Comparison of ENCODE assay signal across 1 cellular context in the genomic region with DNA sequence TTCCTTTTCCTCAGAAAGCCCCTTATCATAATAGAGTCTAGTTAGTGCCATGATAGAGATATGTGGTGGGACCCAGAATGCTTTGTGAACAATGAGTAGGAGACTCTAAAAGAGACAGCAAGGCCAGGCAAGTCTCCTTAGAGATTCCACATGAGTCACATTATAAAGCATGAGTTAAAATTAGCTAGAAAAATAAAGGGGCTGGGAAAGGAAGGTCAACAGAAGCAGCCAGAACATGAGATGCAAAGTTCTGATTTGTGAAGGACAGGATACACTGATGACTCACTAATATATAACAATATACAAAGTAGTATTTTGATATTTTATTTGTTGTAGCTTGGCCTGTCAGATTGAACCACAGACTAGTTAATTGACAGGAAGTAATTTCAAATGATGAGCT.
TF ChIP-seq lines count a peak whose summit lies in the region.

No MANE protein-coding gene starts in this region.

TF ChIP-seq in HepG2, 621 proteins besides CTCF, POLR2A, EP300 and RAD21:
- TF ChIP-seq ZNF354B (CRISPR knock-in tag; IDR thresholded peaks at IDR 0.05) (no peak), ZNF614 (CRISPR knock-in tag; IDR thresholded peaks at IDR 0.05; ENCODE audit: borderline replicate concordance) (no peak), ZNF329 (CRISPR knock-in tag; IDR thresholded peaks at IDR 0.05; ENCODE audit: low read depth) (no peak), CHD2 (IDR thresholded peaks at IDR 0.05; ENCODE audit: low read depth, low read length) (no peak), SMAD3 (CRISPR knock-in tag; IDR thresholded peaks at IDR 0.05) (no peak), HNRNPK (IDR thresholded peaks at IDR 0.05; ENCODE audit: low read depth, low read length, poor library complexity, severe bottlenecking) (no peak), ZNF230 (CRISPR knock-in tag; IDR thresholded peaks at IDR 0.05) (no peak), ZFP62 (CRISPR knock-in tag; IDR thresholded peaks at IDR 0.05) (no peak), ZBTB38 (CRISPR knock-in tag; IDR thresholded peaks at IDR 0.05) (no peak), SRSF9 (IDR thresholded peaks at IDR 0.05; ENCODE audit: borderline replicate concordance, insufficient read depth, low read depth, low read length, poor library complexity, severe bottlenecking) (no peak), NR2F6 (IDR thresholded peaks at IDR 0.05) (no peak), NR2F6 (CRISPR knock-in tag; IDR thresholded peaks at IDR 0.05) (no peak)
- TF ChIP-seq, protein P1, sequence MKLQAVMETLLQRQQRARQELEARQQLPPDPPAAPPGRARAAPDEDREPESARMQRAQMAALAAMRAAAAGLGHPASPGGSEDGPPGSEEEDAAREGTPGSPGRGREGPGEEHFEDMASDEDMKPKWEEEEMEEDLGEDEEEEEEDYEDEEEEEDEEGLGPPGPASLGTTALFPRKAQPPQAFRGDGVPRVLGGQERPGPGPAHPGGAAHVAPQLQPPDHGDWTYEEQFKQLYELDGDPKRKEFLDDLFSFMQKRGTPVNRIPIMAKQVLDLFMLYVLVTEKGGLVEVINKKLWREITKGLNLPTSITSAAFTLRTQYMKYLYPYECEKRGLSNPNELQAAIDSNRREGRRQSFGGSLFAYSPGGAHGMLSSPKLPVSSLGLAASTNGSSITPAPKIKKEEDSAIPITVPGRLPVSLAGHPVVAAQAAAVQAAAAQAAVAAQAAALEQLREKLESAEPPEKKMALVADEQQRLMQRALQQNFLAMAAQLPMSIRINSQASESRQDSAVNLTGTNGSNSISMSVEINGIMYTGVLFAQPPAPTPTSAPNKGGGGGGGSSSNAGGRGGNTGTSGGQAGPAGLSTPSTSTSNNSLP (IDR thresholded peaks at IDR 0.05; ENCODE audit: low read depth, low read length) = no peak
- TF ChIP-seq, protein P2, sequence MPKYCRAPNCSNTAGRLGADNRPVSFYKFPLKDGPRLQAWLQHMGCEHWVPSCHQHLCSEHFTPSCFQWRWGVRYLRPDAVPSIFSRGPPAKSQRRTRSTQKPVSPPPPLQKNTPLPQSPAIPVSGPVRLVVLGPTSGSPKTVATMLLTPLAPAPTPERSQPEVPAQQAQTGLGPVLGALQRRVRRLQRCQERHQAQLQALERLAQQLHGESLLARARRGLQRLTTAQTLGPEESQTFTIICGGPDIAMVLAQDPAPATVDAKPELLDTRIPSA (CRISPR knock-in tag; IDR thresholded peaks at IDR 0.05; ENCODE audit: borderline replicate concordance) = no peak
- TF ChIP-seq, protein P3, sequence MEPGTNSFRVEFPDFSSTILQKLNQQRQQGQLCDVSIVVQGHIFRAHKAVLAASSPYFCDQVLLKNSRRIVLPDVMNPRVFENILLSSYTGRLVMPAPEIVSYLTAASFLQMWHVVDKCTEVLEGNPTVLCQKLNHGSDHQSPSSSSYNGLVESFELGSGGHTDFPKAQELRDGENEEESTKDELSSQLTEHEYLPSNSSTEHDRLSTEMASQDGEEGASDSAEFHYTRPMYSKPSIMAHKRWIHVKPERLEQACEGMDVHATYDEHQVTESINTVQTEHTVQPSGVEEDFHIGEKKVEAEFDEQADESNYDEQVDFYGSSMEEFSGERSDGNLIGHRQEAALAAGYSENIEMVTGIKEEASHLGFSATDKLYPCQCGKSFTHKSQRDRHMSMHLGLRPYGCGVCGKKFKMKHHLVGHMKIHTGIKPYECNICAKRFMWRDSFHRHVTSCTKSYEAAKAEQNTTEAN (CRISPR knock-in tag; conservative IDR thresholded peaks at IDR 0.05) = no peak
TF ChIP-seq in HepG2: peak in this region for 0.
